In genomic region chr3:165185707-165186327, GRCh38 we compare ENCODE assay signal across 8 cellular contexts. TPM values are rescaled to one million over a fixed set of nuclear protein-coding genes. Genes with fewer than 3 reads are reported as not detected.
DNase-seq lines count a peak whose midpoint lies in the region; ATAC-seq, FAIRE-seq and TF ChIP-seq lines count a peak whose summit lies in the region.

No MANE protein-coding gene starts in this region.

- TF ChIP-seq CTCF in Calu3 (IDR thresholded peaks at IDR 0.05; ENCODE audit: unreplicated experiment) (peak; percentile 91), nephron progenitor cell (IDR thresholded peaks at IDR 0.05) (peak; percentile 84)

- H3K27me3 Mint-ChIP-seq in Calu3 (ENCODE audit: unreplicated experiment) (no peaks in the 10 kb centered on the region), nephron progenitor cell (ENCODE audit: low read depth, poor library complexity) (peaks cover 6% of the 10 kb centered on the region)

- peaks cover 8% of the 10 kb centered on the region for H3K4me1 Mint-ChIP-seq in Calu3 (ENCODE audit: low read depth, unreplicated experiment)
- H3K4me1 Mint-ChIP-seq in nephron progenitor cell: no peaks in the 10 kb centered on the region

- no TSS peak for BruUV-seq in Calu3 (replicated peaks; lab: Mats Ljungman, UMichigan)

- CTCF ChIA-PET in Calu3 (lab: Charles Lee): no interaction called here

- H3K36me3 Mint-ChIP-seq in Calu3 (ENCODE audit: insufficient read depth, unreplicated experiment) (no peaks in the 10 kb centered on the region), nephron progenitor cell (ENCODE audit: low read depth) (no peaks in the 10 kb centered on the region)

- ATAC-seq in GM18870 (IDR thresholded peaks at IDR 0.05; ENCODE audit: unreplicated experiment): peak; percentile 97
- peak; percentile 98 for ATAC-seq in HG03025 (IDR thresholded peaks at IDR 0.05; ENCODE audit: low FRiP score, unreplicated experiment)
- peak; percentile 75 for ATAC-seq in esophagus mucosa

- intact Hi-C loops in Calu3 (cut with micrococcal nuclease; ENCODE audit: unreplicated experiment): loop anchor here (1.0 to 5.0 kb wide), 7 partner anchors 111 to 1269 kb away; no protein-coding TSS in a partner anchor

- no peak overlapping the region for H3K4me3 Mint-ChIP-seq in Calu3 (ENCODE audit: low read depth, unreplicated experiment)
- no peak overlapping the region for H3K4me3 Mint-ChIP-seq in nephron progenitor cell

- DNase-seq in Calu3 (peak; percentile 81), NCI-H1436 treated with DMSO at 0.1 percent for 48 hours (lab: John Stamatoyannopoulos, UW) (peak; percentile 8), SKM-1 (lab: John Stamatoyannopoulos, UW; ENCODE audit: unreplicated experiment) (peak; percentile 75), nephron progenitor cell (peak; percentile 64), frontal cortex (ENCODE audit: low spot score in 2 of 2) (no peak)

- H3K27ac Mint-ChIP-seq in Calu3 (ENCODE audit: unreplicated experiment) (no peak overlapping the region), nephron progenitor cell (no peak overlapping the region)

- H3K9me3 Mint-ChIP-seq in Calu3 (ENCODE audit: low read depth, unreplicated experiment): no peaks in the 10 kb centered on the region
- no peaks in the 10 kb centered on the region for H3K9me3 Mint-ChIP-seq in nephron progenitor cell

- no peak for FAIRE-seq in frontal cortex (lab: Jason Lieb, UNC)

RNA-seq across cellular contexts. Expression of gene SLITRK3, which starts 10.4 kb away (rescaled TPM):
- not detected in 2 replicates for total RNA-seq in Calu3 (2022)
- total RNA-seq in esophagus mucosa: 0.16 TPM
- total RNA-seq in frontal cortex: 11.0 TPM

Comparison
In these comparisons a context has a peak if more than half of its experiments do, and no peak if none do; other contexts are left out.
1. DNase-seq: peak in Calu3 (single experiment), NCI-H1436 treated with DMSO at 0.1 percent for 48 hours (single experiment), SKM-1 (single experiment) and nephron progenitor cell (single experiment); none in frontal cortex (0 of 2).
2. RNA of gene SLITRK3, which starts 10.4 kb away (total RNA-seq): 11.0 TPM in frontal cortex (single experiment); 0.16 TPM in esophagus mucosa (single experiment) and not detected in Calu3; every median in the first group is over 10 times any median in the second.
3. Peak in every context shown above with its lines, with median percentiles within 50 percentile points of each other: ATAC-seq.